ENCODE assay signal across 8 cellular contexts in genomic region chr3:100993309-100993708, GRCh38. TPM values are rescaled to one million over a fixed set of nuclear protein-coding genes. Genes with fewer than 3 reads are reported as not detected.
A peak's percentile ranks its signal among the peaks of the same experiment; 100 is the strongest.
DNase-seq lines count a peak whose midpoint lies in the region; ATAC-seq and TF ChIP-seq lines count a peak whose summit lies in the region.

A gene with protein sequence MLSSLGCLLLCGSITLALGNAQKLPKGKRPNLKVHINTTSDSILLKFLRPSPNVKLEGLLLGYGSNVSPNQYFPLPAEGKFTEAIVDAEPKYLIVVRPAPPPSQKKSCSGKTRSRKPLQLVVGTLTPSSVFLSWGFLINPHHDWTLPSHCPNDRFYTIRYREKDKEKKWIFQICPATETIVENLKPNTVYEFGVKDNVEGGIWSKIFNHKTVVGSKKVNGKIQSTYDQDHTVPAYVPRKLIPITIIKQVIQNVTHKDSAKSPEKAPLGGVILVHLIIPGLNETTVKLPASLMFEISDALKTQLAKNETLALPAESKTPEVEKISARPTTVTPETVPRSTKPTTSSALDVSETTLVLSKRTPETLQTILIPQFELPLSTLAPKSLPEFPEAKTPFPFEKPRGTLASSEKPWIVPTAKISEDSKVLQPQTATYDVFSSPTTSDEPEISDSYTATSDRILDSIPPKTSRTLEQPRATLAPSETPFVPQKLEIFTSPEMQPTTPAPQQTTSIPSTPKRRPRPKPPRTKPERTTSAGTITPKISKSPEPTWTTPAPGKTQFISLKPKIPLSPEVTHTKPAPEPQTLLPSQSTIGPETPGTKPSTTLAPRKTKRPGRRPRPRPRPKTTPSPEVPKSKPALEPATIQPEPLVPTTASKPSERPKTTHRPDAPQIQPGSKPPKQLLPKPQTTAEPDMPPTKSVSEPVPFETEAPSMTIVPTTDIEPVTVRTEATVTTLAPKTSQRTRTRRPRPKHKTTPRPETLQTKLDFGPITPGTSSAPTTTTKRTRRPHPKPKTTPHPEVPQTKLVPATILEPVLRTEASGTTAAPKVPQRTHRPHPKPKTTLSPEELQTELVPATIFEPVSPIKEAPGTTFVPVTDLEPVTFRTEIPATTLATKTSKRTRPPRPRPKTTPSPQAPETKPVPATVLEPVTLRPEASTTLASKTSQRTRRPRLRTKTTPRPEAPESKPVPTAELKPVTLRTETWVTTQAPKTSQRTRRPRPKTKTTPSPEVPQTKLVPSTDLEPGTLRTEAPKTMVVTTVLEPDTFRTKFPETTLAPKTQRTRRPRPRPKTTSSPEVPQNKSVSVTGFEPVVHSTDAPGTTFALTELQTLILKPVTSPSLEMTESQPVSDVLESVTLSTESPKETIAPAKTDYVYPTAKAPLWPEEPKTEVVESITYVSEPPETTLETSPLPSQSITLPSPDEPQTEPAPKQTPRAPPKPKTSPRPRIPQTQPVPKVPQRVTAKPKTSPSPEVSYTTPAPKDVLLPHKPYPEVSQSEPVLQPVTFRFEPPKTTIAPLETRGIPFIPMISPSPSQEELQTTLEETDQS (N-terminal part only) (minus strand): TSS chr3:100993421. CDS start chr3:100993384, 37 bp downstream.

- H3K27ac ChIP-seq in SJCRH30 = no peak within 1 kb of the TSS
- peak within 1 kb of the TSS; percentile 60 for H3K27ac ChIP-seq in fibroblast of lung (ENCODE audit: insufficient read depth, low read length)

- no peaks in the 10 kb centered on the region for H3K9me3 ChIP-seq in SJCRH30 (replicated peaks)
- H3K9me3 ChIP-seq in fibroblast of lung (ENCODE audit: control insufficient read depth, insufficient read depth, low read depth, low read length) = no peaks in the 10 kb centered on the region

- no peaks in the 10 kb centered on the region for H3K9me3 Mint-ChIP-seq in neural crest cell

- H3K27ac Mint-ChIP-seq in neural crest cell (ENCODE audit: unreplicated experiment) = peak within 1 kb of the TSS; percentile 27

- H3K36me3 ChIP-seq in SJCRH30 (no peaks in the 10 kb centered on the region), fibroblast of lung (ENCODE audit: control insufficient read depth, insufficient read depth, low read length) (no peaks in the 10 kb centered on the region)

- TF ChIP-seq CTCF in fibroblast of lung (conservative IDR thresholded peaks at IDR 0.05 in 1 of 2, IDR thresholded peaks at IDR 0.05 in 1 of 2; ENCODE audit: low read depth in 1 of 2, low read length in 2 of 2) = no peak
- TF ChIP-seq CTCF in neural crest cell (conservative IDR thresholded peaks at IDR 0.05) = no peak

- peaks cover 24% of the 10 kb centered on the region for H3K27me3 Mint-ChIP-seq in neural crest cell (ENCODE audit: low read depth)

- no peaks in the 10 kb centered on the region for H3K36me3 Mint-ChIP-seq in neural crest cell (ENCODE audit: low read depth)

- H3K79me2 ChIP-seq in fibroblast of lung (ENCODE audit: control insufficient read depth, insufficient read depth, low read length) = no peaks in the 10 kb centered on the region

- peak within 1 kb of the TSS; percentile 98 for H3K4me2 ChIP-seq in fibroblast of lung (ENCODE audit: extremely low read depth, insufficient read depth, low read length)

- H3K27me3 ChIP-seq in SJCRH30 (no peaks in the 10 kb centered on the region), fibroblast of lung (ENCODE audit: control insufficient read depth, insufficient read depth, low read length) (no peaks in the 10 kb centered on the region)

- peak within 1 kb of the TSS; percentile 42 for H3K4me3 ChIP-seq in SJCRH30
- peak within 1 kb of the TSS; percentile 57 to 66 (median 61) for H3K4me3 ChIP-seq in fibroblast of lung (replicated peaks in 1 of 4; ENCODE audit: control extremely low read depth in 1 of 4, insufficient read depth in 1 of 4, low read depth in 3 of 4, low read length in 4 of 4)

- H3K4me1 ChIP-seq in SJCRH30 (peaks cover 8% of the 10 kb centered on the region), fibroblast of lung (ENCODE audit: control insufficient read depth, extremely low read depth, insufficient read depth, low read length) (no peaks in the 10 kb centered on the region)

- H3K4me3 Mint-ChIP-seq in neural crest cell = no peak within 1 kb of the TSS

- H4K20me1 ChIP-seq in fibroblast of lung (ENCODE audit: control insufficient read depth, extremely low read depth, insufficient read depth, low read length) = no peaks in the 10 kb centered on the region

- DNase-seq in ELR (ENCODE audit: low read depth) = peak; percentile 91
- peak; percentile 82 to 88 for DNase-seq in SJCRH30
- peak; percentile 82 to 84 for DNase-seq in fibroblast of lung (ENCODE audit: low read depth in 2 of 2)
- no peak for DNase-seq in neural crest cell (ENCODE audit: low read depth, low spot score)
- DNase-seq in NCI-H526 treated with DMSO at 0.1 percent for 48 hours (lab: John Stamatoyannopoulos, UW) = no peak
- DNase-seq in effector CD4-positive, alpha-beta T cell = no peak
- DNase-seq in NCI-H1930 (lab: John Stamatoyannopoulos, UW) = no peak

- peak within 1 kb of the TSS; percentile 57 for H3K9ac ChIP-seq in fibroblast of lung (ENCODE audit: insufficient read depth, low read length)

- peak within 1 kb of the TSS; percentile 93 for H2AFZ ChIP-seq in fibroblast of lung (ENCODE audit: low read length)

- H3K4me1 Mint-ChIP-seq in neural crest cell = no peaks in the 10 kb centered on the region

- ATAC-seq in GM19324 (IDR thresholded peaks at IDR 0.05; ENCODE audit: low FRiP score, unreplicated experiment) = no peak

RNA-seq across cellular contexts. Expression of the gene that starts here (rescaled TPM):
- total RNA-seq in SJCRH30 (2014; rRNA removed; shearing (Covaris generic)) = 0.61 and 0.63 TPM in 2 replicates
- total RNA-seq in fibroblast of lung (4.8 and 6.2 TPM in 2 replicates), neural crest cell (not detected in 2 replicates)
- polyA plus RNA-seq in fibroblast of lung = 17.5 and 62.9 TPM in 2 replicates
- 15.6 and 80.4 TPM in 2 replicates for polyA plus RNA-seq in fibroblast of lung (2012)
- polyA minus RNA-seq in fibroblast of lung (ENCODE audit: low replicate concordance) = 11.1 and 15.2 TPM in 2 replicates

Comparison
In these comparisons a context has a peak if more than half of its experiments do, and no peak if none do; other contexts are left out.
1. Peak in DNase-seq and H3K4me3 ChIP-seq in SJCRH30; RNA of the gene not detected or under 1 TPM.
2. DNase-seq: peak in ELR (single experiment) and fibroblast of lung (2 of 2); none in neural crest cell (single experiment), NCI-H526 treated with DMSO at 0.1 percent for 48 hours (single experiment), effector CD4-positive, alpha-beta T cell (single experiment) and NCI-H1930 (0 of 2).